In the genomic region with DNA sequence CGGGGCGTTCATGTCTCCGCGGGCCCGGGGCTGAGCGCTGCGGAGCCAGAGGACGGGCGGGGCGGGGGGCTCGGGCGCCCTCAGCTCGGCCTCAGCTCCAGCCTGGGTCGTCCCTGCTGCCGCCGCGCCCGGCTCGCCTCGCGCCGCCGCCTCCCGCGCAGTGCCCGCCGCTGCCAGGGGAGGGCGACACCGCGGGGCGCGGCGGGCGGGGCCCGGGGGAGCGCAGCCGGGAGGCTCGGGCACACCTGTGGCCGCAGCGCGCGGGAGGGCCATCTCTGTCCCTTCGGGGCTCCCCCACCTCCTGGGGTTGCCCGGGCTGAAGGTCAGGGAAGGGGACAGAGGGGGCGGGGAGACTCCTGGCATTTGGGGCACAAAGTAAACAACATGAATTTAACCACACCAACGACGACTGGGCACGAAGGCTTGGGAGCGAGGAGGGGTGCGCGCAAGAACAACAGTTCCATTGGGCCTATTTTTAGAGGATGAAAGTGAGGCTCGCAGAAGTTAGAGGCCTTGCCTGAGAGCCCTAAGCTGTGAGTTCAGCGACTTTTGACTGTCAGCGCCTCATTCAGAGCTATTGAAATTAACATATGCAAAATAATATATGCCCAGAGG, we compare ENCODE assay signal across 8 cellular contexts. TPM values are rescaled to one million over a fixed set of nuclear protein-coding genes. Genes with fewer than 3 reads are reported as not detected.
DNase-seq lines count a peak whose midpoint lies in the region; ATAC-seq and TF ChIP-seq lines count a peak whose summit lies in the region.

A gene with protein sequence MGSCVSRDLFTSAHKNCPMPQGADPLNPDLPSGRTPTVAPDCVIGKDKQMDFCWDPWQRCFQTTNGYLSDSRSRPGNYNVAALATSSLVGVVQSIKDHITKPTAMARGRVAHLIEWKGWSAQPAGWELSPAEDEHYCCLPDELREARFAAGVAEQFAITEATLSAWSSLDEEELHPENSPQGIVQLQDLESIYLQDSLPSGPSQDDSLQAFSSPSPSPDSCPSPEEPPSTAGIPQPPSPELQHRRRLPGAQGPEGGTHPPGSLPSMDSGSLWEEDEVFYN (minus strand): TSS at position 162 of the 615 bp plus-strand sequence. CDS start 209 bp downstream, outside the sequence.

- POLR2A ChIA-PET in BJ (lab: Charles Lee) = no interaction called here

- no peaks in the 10 kb centered on the region for H3K36me3 Mint-ChIP-seq in HFFc6 (ENCODE audit: low read depth)
- no peaks in the 10 kb centered on the region for H3K36me3 Mint-ChIP-seq in stimulated activated naive B cell treated with anti-CD40 and anti-IgM and Interleukin-4, amounts not matched to agents 10 μg/mL and 1 μg/mL and 100 μg/mL, for 72 hours

- peaks cover 44% of the 10 kb centered on the region for H3K4me1 Mint-ChIP-seq in HFFc6 (ENCODE audit: low read depth)
- peaks cover 17 to 47% of the 10 kb centered on the region in 2 donors for H3K4me1 Mint-ChIP-seq in stimulated activated naive B cell treated with anti-CD40 and anti-IgM and Interleukin-4, amounts not matched to agents 10 μg/mL and 1 μg/mL and 100 μg/mL, for 72 hours

- peaks cover 8 to 23% (median 14%) of the 10 kb centered on the region in 4 donors for H3K4me1 ChIP-seq in liver (ENCODE audit: control insufficient read depth in 4 of 4, insufficient read depth in 4 of 4, low read length in 3 of 4)

- no peaks in the 10 kb centered on the region for H3K9me3 Mint-ChIP-seq in HFFc6
- H3K9me3 Mint-ChIP-seq in stimulated activated naive B cell treated with anti-CD40 and anti-IgM and Interleukin-4, amounts not matched to agents 10 μg/mL and 1 μg/mL and 100 μg/mL, for 72 hours = no peaks in the 10 kb centered on the region

- DNase-seq in BJ (ENCODE audit: low read depth) (no peak), HFFc6 (no peak), UCSD-AML1 (lab: John Stamatoyannopoulos, UW; ENCODE audit: unreplicated experiment) (peak; percentile 26), cardiac fibroblast (ENCODE audit: low read depth in 2 of 2) (no peak), cortex of kidney (lab: John Stamatoyannopoulos, UW) (no peak)
- DNase-seq in stimulated activated naive B cell treated with anti-CD40 and anti-IgM and Interleukin-4, amounts not matched to agents 10 μg/mL and 1 μg/mL and 100 μg/mL, for 72 hours = peak; percentile 83

- H3K9ac ChIP-seq in liver (ENCODE audit: low read depth in 1 of 2, low read length in 2 of 2) = no peak within 1 kb of the TSS

- no peaks in the 10 kb centered on the region for H3K36me3 ChIP-seq in BJ (ENCODE audit: control insufficient read depth, insufficient read depth, low read length)
- H3K36me3 ChIP-seq in liver (ENCODE audit: control insufficient read depth in 4 of 4, insufficient read depth in 3 of 4, low read depth in 1 of 4, low read length in 3 of 4) = no peaks in the 10 kb centered on the region

- CTCF ChIA-PET in BJ (lab: Yijun Ruan, JAX) = interaction anchor here (0.6 to 18.0 kb wide), 33 partner anchors 9 to 291 kb away, joined by 3 to 584 read pairs (median 4); a partner anchor contains a TSS

- H3K4me3 ChIP-seq in BJ (ENCODE audit: low read depth, low read length) (peak within 1 kb of the TSS; percentile 48), cardiac fibroblast (replicated peaks in 1 of 2; ENCODE audit: low read depth in 2 of 2, low read length in 2 of 2) (peak within 1 kb of the TSS; percentile 34 to 35), liver (ENCODE audit: low read depth in 1 of 3, low read length in 3 of 3) (peak within 1 kb of the TSS in 1 of 3 donors; percentile 45)

- H3K27me3 ChIP-seq in BJ (ENCODE audit: control insufficient read depth, insufficient read depth, low read length) = no peaks in the 10 kb centered on the region
- H3K27me3 ChIP-seq in liver (ENCODE audit: control insufficient read depth in 4 of 4, insufficient read depth in 4 of 4, low read length in 3 of 4) = no peaks in the 10 kb centered on the region

- peak; percentile 81 to 90 for ATAC-seq in stimulated activated naive B cell treated with anti-CD40 and anti-IgM and Interleukin-4, amounts not matched to agents 10 μg/mL and 1 μg/mL and 100 μg/mL, for 72 hours (replicated peaks)
- ATAC-seq in HG03432 (IDR thresholded peaks at IDR 0.05; ENCODE audit: unreplicated experiment) = no peak

- WGBS in liver = 4% methylated on average over 54 of the region's 54 CpGs

- TF ChIP-seq CTCF in BJ (IDR thresholded peaks at IDR 0.05; ENCODE audit: insufficient read depth, low read depth, low read length) (no peak), HFFc6 (IDR thresholded peaks at IDR 0.05) (no peak; the same call in 1 of the 2 replicates), cardiac fibroblast (IDR thresholded peaks at IDR 0.05; ENCODE audit: low read depth, low read length) (no peak), liver (IDR thresholded peaks at IDR 0.05; ENCODE audit: low read depth, low read length, missing input control) (peak; percentile 47)

- peak within 1 kb of the TSS; percentile 82 for H3K4me3 Mint-ChIP-seq in HFFc6
- H3K4me3 Mint-ChIP-seq in stimulated activated naive B cell treated with anti-CD40 and anti-IgM and Interleukin-4, amounts not matched to agents 10 μg/mL and 1 μg/mL and 100 μg/mL, for 72 hours = peak within 1 kb of the TSS; percentile 79 to 81

- TF ChIP-seq RAD21 in liver (IDR thresholded peaks at IDR 0.05) = no peak

- H3K27ac Mint-ChIP-seq in HFFc6 = peak within 1 kb of the TSS; percentile 68; the same call in 1 of the 2 replicates
- H3K27ac Mint-ChIP-seq in stimulated activated naive B cell treated with anti-CD40 and anti-IgM and Interleukin-4, amounts not matched to agents 10 μg/mL and 1 μg/mL and 100 μg/mL, for 72 hours = peak within 1 kb of the TSS; percentile 56

- no peaks in the 10 kb centered on the region for H3K9me3 ChIP-seq in liver (ENCODE audit: control insufficient read depth in 4 of 4, low read length in 3 of 4)

- no peak within 1 kb of the TSS for H3K27ac ChIP-seq in liver (ENCODE audit: low read depth in 1 of 2, low read length in 2 of 2)

- peaks cover 10% of the 10 kb centered on the region; the same call in 1 of the 2 replicates for H3K27me3 Mint-ChIP-seq in HFFc6 (ENCODE audit: insufficient read depth)
- peaks cover 38 to 58% of the 10 kb centered on the region in 2 donors for H3K27me3 Mint-ChIP-seq in stimulated activated naive B cell treated with anti-CD40 and anti-IgM and Interleukin-4, amounts not matched to agents 10 μg/mL and 1 μg/mL and 100 μg/mL, for 72 hours

TF ChIP-seq in liver, 16 proteins besides CTCF, POLR2A, EP300 and RAD21:
- no peak for TF ChIP-seq TAF1 (conservative IDR thresholded peaks at IDR 0.05)
- TF ChIP-seq, protein P1, sequence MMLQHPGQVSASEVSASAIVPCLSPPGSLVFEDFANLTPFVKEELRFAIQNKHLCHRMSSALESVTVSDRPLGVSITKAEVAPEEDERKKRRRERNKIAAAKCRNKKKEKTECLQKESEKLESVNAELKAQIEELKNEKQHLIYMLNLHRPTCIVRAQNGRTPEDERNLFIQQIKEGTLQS (IDR thresholded peaks at IDR 0.05) = no peak
- TF ChIP-seq HNF4G (IDR thresholded peaks at IDR 0.05) = no peak
- TF ChIP-seq SP1 (IDR thresholded peaks at IDR 0.05) = no peak
- TF ChIP-seq, protein P2, sequence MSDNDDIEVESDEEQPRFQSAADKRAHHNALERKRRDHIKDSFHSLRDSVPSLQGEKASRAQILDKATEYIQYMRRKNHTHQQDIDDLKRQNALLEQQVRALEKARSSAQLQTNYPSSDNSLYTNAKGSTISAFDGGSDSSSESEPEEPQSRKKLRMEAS (IDR thresholded peaks at IDR 0.05) = no peak
- TF ChIP-seq NR2F2 (IDR thresholded peaks at IDR 0.05) = no peak
- no peak for TF ChIP-seq EGR1 (IDR thresholded peaks at IDR 0.05; ENCODE audit: low read depth in 2 of 2)
- no peak for TF ChIP-seq FOXA1 (IDR thresholded peaks at IDR 0.05)
- no peak for TF ChIP-seq JUND (IDR thresholded peaks at IDR 0.05)
- no peak for TF ChIP-seq HNF4A (conservative IDR thresholded peaks at IDR 0.05)
- TF ChIP-seq, protein P3, sequence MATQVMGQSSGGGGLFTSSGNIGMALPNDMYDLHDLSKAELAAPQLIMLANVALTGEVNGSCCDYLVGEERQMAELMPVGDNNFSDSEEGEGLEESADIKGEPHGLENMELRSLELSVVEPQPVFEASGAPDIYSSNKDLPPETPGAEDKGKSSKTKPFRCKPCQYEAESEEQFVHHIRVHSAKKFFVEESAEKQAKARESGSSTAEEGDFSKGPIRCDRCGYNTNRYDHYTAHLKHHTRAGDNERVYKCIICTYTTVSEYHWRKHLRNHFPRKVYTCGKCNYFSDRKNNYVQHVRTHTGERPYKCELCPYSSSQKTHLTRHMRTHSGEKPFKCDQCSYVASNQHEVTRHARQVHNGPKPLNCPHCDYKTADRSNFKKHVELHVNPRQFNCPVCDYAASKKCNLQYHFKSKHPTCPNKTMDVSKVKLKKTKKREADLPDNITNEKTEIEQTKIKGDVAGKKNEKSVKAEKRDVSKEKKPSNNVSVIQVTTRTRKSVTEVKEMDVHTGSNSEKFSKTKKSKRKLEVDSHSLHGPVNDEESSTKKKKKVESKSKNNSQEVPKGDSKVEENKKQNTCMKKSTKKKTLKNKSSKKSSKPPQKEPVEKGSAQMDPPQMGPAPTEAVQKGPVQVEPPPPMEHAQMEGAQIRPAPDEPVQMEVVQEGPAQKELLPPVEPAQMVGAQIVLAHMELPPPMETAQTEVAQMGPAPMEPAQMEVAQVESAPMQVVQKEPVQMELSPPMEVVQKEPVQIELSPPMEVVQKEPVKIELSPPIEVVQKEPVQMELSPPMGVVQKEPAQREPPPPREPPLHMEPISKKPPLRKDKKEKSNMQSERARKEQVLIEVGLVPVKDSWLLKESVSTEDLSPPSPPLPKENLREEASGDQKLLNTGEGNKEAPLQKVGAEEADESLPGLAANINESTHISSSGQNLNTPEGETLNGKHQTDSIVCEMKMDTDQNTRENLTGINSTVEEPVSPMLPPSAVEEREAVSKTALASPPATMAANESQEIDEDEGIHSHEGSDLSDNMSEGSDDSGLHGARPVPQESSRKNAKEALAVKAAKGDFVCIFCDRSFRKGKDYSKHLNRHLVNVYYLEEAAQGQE (IDR thresholded peaks at IDR 0.05) = no peak
- TF ChIP-seq RXRA (IDR thresholded peaks at IDR 0.05) = no peak
- TF ChIP-seq YY1 (IDR thresholded peaks at IDR 0.05) = no peak
- no peak for TF ChIP-seq FOXA2 (IDR thresholded peaks at IDR 0.05)

RNA-seq across cellular contexts. Expression of the gene that starts here (rescaled TPM):
- polyA plus RNA-seq in BJ (2011; rRNA removed) (0.34 and 0.47 TPM in 2 replicates), liver (under 1 TPM; 0.05 to 0.92 TPM)
- 0.24 and 1.3 TPM in 2 replicates for polyA minus RNA-seq in BJ (2011; rRNA and poly(A)+ RNA removed)
- total RNA-seq in HFFc6 (2021; fragmentation: NEBNext Ultra II Directional; extraction: Animal tissue kit (Norgen Biotek cat#: 25700)) = 1 to 10 TPM in 1 of 6 experiments, under 1 TPM in 5; 0.26 to 1.3 (median 0.74) TPM
- not detected for total RNA-seq in liver

Comparison
In these comparisons a context has a peak if more than half of its experiments do, and no peak if none do; other contexts are left out.
1. DNase-seq: peak in UCSD-AML1 (single experiment) and stimulated activated naive B cell treated with anti-CD40 and anti-IgM and Interleukin-4, amounts not matched to agents 10 μg/mL and 1 μg/mL and 100 μg/mL, for 72 hours (single experiment); none in BJ (single experiment), HFFc6 (single experiment), cardiac fibroblast (0 of 2) and cortex of kidney (single experiment).